ENCODE assay signal across 1 cellular context in genomic region chr7:101125989-101126650, GRCh38.
A peak's percentile ranks its signal among the peaks of the same experiment; 100 is the strongest.
TF ChIP-seq lines count a peak whose summit lies in the region.

No MANE protein-coding gene starts in this region.

TF ChIP-seq in K562, 482 proteins besides CTCF, POLR2A, EP300 and RAD21 (continued from another document):
- TF ChIP-seq MGA (IDR thresholded peaks at IDR 0.05), result peak; percentile 83
- TF ChIP-seq PTBP1 (IDR thresholded peaks at IDR 0.05; ENCODE audit: low read depth, low read length), result no peak
- TF ChIP-seq SETDB1 (IDR thresholded peaks at IDR 0.05; ENCODE audit: low read length), result no peak
- 0 out of 2 replicates have a peak, but pooled peaks have one; percentile 35 for TF ChIP-seq ESRRB (CRISPR knock-in tag; IDR thresholded peaks at IDR 0.05; ENCODE audit: borderline replicate concordance)
- TF ChIP-seq CGGBP1 (CRISPR knock-in tag; IDR thresholded peaks at IDR 0.05), result no peak
